In genomic region chr15:80367661-80368060, GRCh38 we compare ENCODE assay signal across 27 cellular contexts. TPM values are rescaled to one million over a fixed set of nuclear protein-coding genes. Genes with fewer than 3 reads are reported as not detected.
"Had no signal": no experiment of that assay in that cellular context is flagged by ENCODE, and none has a peak within 500 bp of the region (broad histone marks: within the 10 kb centered on the region; RNA-seq: fewer than 3 reads in every experiment).

No MANE protein-coding gene starts in this region.

- H3K4me3 ChIP-seq: heart right ventricle, left lung, lung, skin epidermis, testis, uterus had no signal

- DNase-seq: activated CD4-positive, alpha-beta T cell treated with anti-CD3 and anti-CD28 coated beads for 4 hours; activated CD4-positive, alpha-beta T cell treated with anti-CD3 and anti-CD28 coated beads, Interleukin-2, amount 50 U/mL, for 4 hours; activated naive CD4-positive, alpha-beta T cell; activated T-cell treated with anti-CD3 and anti-CD28 coated beads for 4 hours; aorta; caudate nucleus; effector CD8-positive, alpha-beta T cell; foreskin keratinocyte; heart right ventricle; left lung; naive B cell; stimulated activated CD4-positive, alpha-beta T cell treated with anti-CD3 and anti-CD28 coated beads, Interleukin-12 subunit alpha, Interleukin-12 subunit beta, amount 100 ng/mL, for 4 hours; stimulated activated CD4-positive, alpha-beta T cell treated with anti-CD3 and anti-CD28 coated beads, Interleukin-4, amount 100 ng/mL, for 1 hour; T-cell; uterus had no signal

- H3K36me3 ChIP-seq: heart right ventricle, left lung, neutrophil, uterus had no signal

- H3K4me3 Mint-ChIP-seq: activated T-cell treated with anti-CD3 and anti-CD28 coated beads, Interleukin-2, amount 50 U/mL, for 72 hours; dendritic cell treated with granulocyte-macrophage colony-stimulating factor and Interleukin-4, amounts not matched to agents 40 ng/mL and 50 ng/mL, for 4 days; naive B cell; nephron progenitor cell; T-cell; T-helper 2 cell treated with Interferon-gamma antibody and Interleukin-4, amounts not matched to agents 5 μg/mL and 100 μg/mL, for 36 hours; type B pancreatic cell had no signal

- H3K4me1 ChIP-seq: foreskin keratinocyte, heart right ventricle, left lung, testis, uterus had no signal

- H3K27ac Mint-ChIP-seq: activated naive CD4-positive, alpha-beta T cell treated with anti-CD3 and anti-CD28 coated beads, Interleukin-2, amount 50 U/mL, for 72 hours; activated T-cell treated with anti-CD3 and anti-CD28 coated beads, Interleukin-2, amount 50 U/mL, for 72 hours; dendritic cell treated with granulocyte-macrophage colony-stimulating factor and Interleukin-4, amounts not matched to agents 40 ng/mL and 50 ng/mL, for 4 days; naive B cell; nephron progenitor cell; T-cell; T-helper 2 cell treated with Interferon-gamma antibody and Interleukin-4, amounts not matched to agents 5 μg/mL and 100 μg/mL, for 36 hours; type B pancreatic cell had no signal

- H3K27ac ChIP-seq: foreskin keratinocyte, heart right ventricle, left lung, neutrophil, skin epidermis, testis, uterus had no signal

- H3K4me1 Mint-ChIP-seq: naive B cell, nephron progenitor cell, T-cell had no signal

- ATAC-seq: activated naive CD4-positive, alpha-beta T cell treated with anti-CD3 and anti-CD28 coated beads, Interleukin-2, amount 50 U/mL, for 72 hours; activated T-cell treated with anti-CD3 and anti-CD28 coated beads, Interleukin-2, amount 50 U/mL, for 72 hours; foreskin keratinocyte; heart right ventricle; left lung; sciatic nerve; stimulated activated naive CD8-positive, alpha-beta T cell treated with anti-CD3 and anti-CD28 coated beads, Interleukin-15, Interleukin-2, amounts not matched to agents 100 U/mL and 50 U/mL, for 24 hours; T-cell had no signal

- H3K27me3 ChIP-seq: foreskin keratinocyte, heart right ventricle, left lung, neutrophil, testis, uterus had no signal

- H3K9me3 ChIP-seq: testis had no signal

- H3K36me3 Mint-ChIP-seq: T-cell, type B pancreatic cell had no signal

RNA-seq across cellular contexts. Expression of gene ARNT2, which starts 36.5 kb away (rescaled TPM):
- total RNA-seq: activated naive CD4-positive, alpha-beta T cell treated with anti-CD3 and anti-CD28 coated beads, Interleukin-2, amount 50 U/mL, for 72 hours had no signal
